In genomic region chr3:17151598-17152373, GRCh38 we compare ENCODE assay signal across 8 cellular contexts.
DNase-seq lines count a peak whose midpoint lies in the region; ATAC-seq, FAIRE-seq and TF ChIP-seq lines count a peak whose summit lies in the region.

No MANE protein-coding gene starts in this region.

- CTCF ChIA-PET in SK-N-SH (lab: Yijun Ruan, JAX): no interaction called here

- WGBS in SK-N-SH (ENCODE audit: low lambda C conversion rate): 97% methylated on average over 11 of the region's 16 CpGs

- no peak overlapping the region for H3K4me2 ChIP-seq in SK-N-SH

- peaks cover 54% of the 10 kb centered on the region for H3K36me3 Mint-ChIP-seq in T-helper 2 cell treated with Interferon-gamma antibody and Interleukin-4, amounts not matched to agents 5 μg/mL and 100 μg/mL, for 36 hours (ENCODE audit: low read depth)
- peaks cover 65% of the 10 kb centered on the region for H3K36me3 Mint-ChIP-seq in activated naive CD8-positive, alpha-beta T cell treated with anti-CD3 and anti-CD28 coated beads, Interleukin-2, amount 10 ng/mL, durations not matched to agents 7 days and 5 days

- POLR2A ChIA-PET in activated naive CD8-positive, alpha-beta T cell treated with anti-CD3 and anti-CD28 coated beads, Interleukin-2, amount 10 ng/mL, durations not matched to agents 7 days and 5 days (lab: Charles Lee): interaction anchor here (0.6 to 4.0 kb wide), 24 partner anchors 13 to 863 kb away, joined by 3 to 32 read pairs (median 4); partner anchors contain the start of gene PLCL2
- POLR2A ChIA-PET in SK-N-SH (lab: Yijun Ruan, JAX): no interaction called here

- H3K4me3 Mint-ChIP-seq in T-helper 2 cell treated with Interferon-gamma antibody and Interleukin-4, amounts not matched to agents 5 μg/mL and 100 μg/mL, for 36 hours: peak overlapping the region; percentile 79
- peak overlapping the region; percentile 65 for H3K4me3 Mint-ChIP-seq in activated naive CD8-positive, alpha-beta T cell treated with anti-CD3 and anti-CD28 coated beads, Interleukin-2, amount 10 ng/mL, durations not matched to agents 7 days and 5 days

- TF ChIP-seq CTCF in SK-N-SH (IDR thresholded peaks at IDR 0.05): no peak

- no peak overlapping the region for H2AFZ ChIP-seq in SK-N-SH (ENCODE audit: low read depth)

- no peaks in the 10 kb centered on the region for H3K9me3 ChIP-seq in SK-N-SH

- H3K9ac ChIP-seq in SK-N-SH: no peak overlapping the region

- peaks cover 18% of the 10 kb centered on the region for H3K9me3 Mint-ChIP-seq in T-helper 2 cell treated with Interferon-gamma antibody and Interleukin-4, amounts not matched to agents 5 μg/mL and 100 μg/mL, for 36 hours
- peaks cover 14% of the 10 kb centered on the region for H3K9me3 Mint-ChIP-seq in activated naive CD8-positive, alpha-beta T cell treated with anti-CD3 and anti-CD28 coated beads, Interleukin-2, amount 10 ng/mL, durations not matched to agents 7 days and 5 days

- H3F3A ChIP-seq in SK-N-SH (replicated peaks; ENCODE audit: insufficient read depth): no peaks in the 10 kb centered on the region

- no peaks in the 10 kb centered on the region for H3K27me3 ChIP-seq in SK-N-SH (ENCODE audit: insufficient read depth)

- no peak overlapping the region for H3K4me3 ChIP-seq in SK-N-SH (ENCODE audit: low read depth in 2 of 2, low read length in 1 of 2)

- no peak for TF ChIP-seq RAD21 in SK-N-SH (IDR thresholded peaks at IDR 0.05; ENCODE audit: low read length)

- no peak for TF ChIP-seq EP300 in SK-N-SH (IDR thresholded peaks at IDR 0.05; ENCODE audit: borderline replicate concordance in 1 of 2, low read depth in 1 of 2, low read length in 1 of 2)

- H3K27ac Mint-ChIP-seq in T-helper 2 cell treated with Interferon-gamma antibody and Interleukin-4, amounts not matched to agents 5 μg/mL and 100 μg/mL, for 36 hours: peak overlapping the region; percentile 89
- H3K27ac Mint-ChIP-seq in activated naive CD8-positive, alpha-beta T cell treated with anti-CD3 and anti-CD28 coated beads, Interleukin-2, amount 10 ng/mL, durations not matched to agents 7 days and 5 days: peak overlapping the region; percentile 91

- peaks cover 0 to 9% of the 10 kb centered on the region in 2 experiments for H3K36me3 ChIP-seq in SK-N-SH (replicated peaks in 1 of 2; ENCODE audit: control insufficient read depth in 1 of 2, insufficient read depth in 2 of 2, low read length in 1 of 2)

- H3K79me2 ChIP-seq in SK-N-SH (ENCODE audit: insufficient read depth): no peaks in the 10 kb centered on the region

- H3K27ac ChIP-seq in SK-N-SH (ENCODE audit: low read depth in 2 of 2, low read length in 1 of 2): no peak overlapping the region

- no peaks in the 10 kb centered on the region for H4K20me1 ChIP-seq in SK-N-SH (ENCODE audit: insufficient read depth)

- peaks cover 52% of the 10 kb centered on the region for H3K4me1 Mint-ChIP-seq in T-helper 2 cell treated with Interferon-gamma antibody and Interleukin-4, amounts not matched to agents 5 μg/mL and 100 μg/mL, for 36 hours (ENCODE audit: low read depth)
- H3K4me1 Mint-ChIP-seq in activated naive CD8-positive, alpha-beta T cell treated with anti-CD3 and anti-CD28 coated beads, Interleukin-2, amount 10 ng/mL, durations not matched to agents 7 days and 5 days: peaks cover 53% of the 10 kb centered on the region

- DNase-seq in GM18507 (ENCODE audit: extremely low spot score, insufficient read length, low read depth): peak; percentile 82
- peak; percentile 93 for DNase-seq in T-helper 2 cell treated with Interferon-gamma antibody and Interleukin-4, amounts not matched to agents 5 μg/mL and 100 μg/mL, for 36 hours (ENCODE audit: low spot score)
- peak; percentile 84 for DNase-seq in activated naive CD8-positive, alpha-beta T cell treated with anti-CD3 and anti-CD28 coated beads, Interleukin-2, amount 10 ng/mL, durations not matched to agents 7 days and 5 days
- peak; percentile 52 for DNase-seq in stimulated activated CD8-positive, alpha-beta memory T cell treated with anti-CD3 and anti-CD28 coated beads, Interleukin-12 subunit alpha, Interleukin-12 subunit beta, amount 100 ng/mL, for 1 hour (ENCODE audit: low read depth)
- DNase-seq in SK-N-SH: no peak
- no peak for DNase-seq in A172 (ENCODE audit: low spot score)
- DNase-seq in NCI-H146 treated with DMSO at 0.1 percent for 48 hours (lab: John Stamatoyannopoulos, UW; ENCODE audit: unreplicated experiment): no peak

- FAIRE-seq in GM18507 (lab: Jason Lieb, UNC): peak; percentile 98

- H3K27me3 Mint-ChIP-seq in T-helper 2 cell treated with Interferon-gamma antibody and Interleukin-4, amounts not matched to agents 5 μg/mL and 100 μg/mL, for 36 hours (ENCODE audit: low read depth): no peaks in the 10 kb centered on the region
- no peaks in the 10 kb centered on the region for H3K27me3 Mint-ChIP-seq in activated naive CD8-positive, alpha-beta T cell treated with anti-CD3 and anti-CD28 coated beads, Interleukin-2, amount 10 ng/mL, durations not matched to agents 7 days and 5 days

- H3K4me1 ChIP-seq in SK-N-SH (ENCODE audit: control insufficient read depth in 1 of 2, insufficient read depth in 2 of 2, low read depth in 1 of 2, low read length in 1 of 2): no peaks in the 10 kb centered on the region

- no peaks in the 10 kb centered on the region for H3K9me2 ChIP-seq in SK-N-SH

- ATAC-seq in HG02870 (IDR thresholded peaks at IDR 0.05; ENCODE audit: unreplicated experiment): peak; percentile 97
- peak; percentile 94 for ATAC-seq in activated naive CD8-positive, alpha-beta T cell treated with anti-CD3 and anti-CD28 coated beads, Interleukin-2, amount 10 ng/mL, durations not matched to agents 7 days and 5 days (ENCODE audit: low read depth)

TF ChIP-seq in SK-N-SH, 30 proteins besides CTCF, POLR2A, EP300 and RAD21:
- TF ChIP-seq IRF3 (IDR thresholded peaks at IDR 0.05; ENCODE audit: low read depth, low read length): no peak
- no peak for TF ChIP-seq MEF2A (IDR thresholded peaks at IDR 0.05; ENCODE audit: borderline replicate concordance, low read depth)
- no peak for TF ChIP-seq GATA2 (CRISPR knock-in tag; IDR thresholded peaks at IDR 0.05)
- TF ChIP-seq, protein P1, sequence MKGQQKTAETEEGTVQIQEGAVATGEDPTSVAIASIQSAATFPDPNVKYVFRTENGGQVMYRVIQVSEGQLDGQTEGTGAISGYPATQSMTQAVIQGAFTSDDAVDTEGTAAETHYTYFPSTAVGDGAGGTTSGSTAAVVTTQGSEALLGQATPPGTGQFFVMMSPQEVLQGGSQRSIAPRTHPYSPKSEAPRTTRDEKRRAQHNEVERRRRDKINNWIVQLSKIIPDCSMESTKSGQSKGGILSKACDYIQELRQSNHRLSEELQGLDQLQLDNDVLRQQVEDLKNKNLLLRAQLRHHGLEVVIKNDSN (IDR thresholded peaks at IDR 0.05; ENCODE audit: borderline replicate concordance, low read depth): no peak
- TF ChIP-seq, protein P2, sequence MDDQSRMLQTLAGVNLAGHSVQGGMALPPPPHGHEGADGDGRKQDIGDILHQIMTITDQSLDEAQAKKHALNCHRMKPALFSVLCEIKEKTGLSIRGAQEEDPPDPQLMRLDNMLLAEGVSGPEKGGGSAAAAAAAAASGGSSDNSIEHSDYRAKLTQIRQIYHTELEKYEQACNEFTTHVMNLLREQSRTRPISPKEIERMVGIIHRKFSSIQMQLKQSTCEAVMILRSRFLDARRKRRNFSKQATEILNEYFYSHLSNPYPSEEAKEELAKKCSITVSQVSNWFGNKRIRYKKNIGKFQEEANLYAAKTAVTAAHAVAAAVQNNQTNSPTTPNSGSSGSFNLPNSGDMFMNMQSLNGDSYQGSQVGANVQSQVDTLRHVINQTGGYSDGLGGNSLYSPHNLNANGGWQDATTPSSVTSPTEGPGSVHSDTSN (IDR thresholded peaks at IDR 0.05): no peak
- TF ChIP-seq POLR2AphosphoS5 (IDR thresholded peaks at IDR 0.05; ENCODE audit: low read depth, low read length): no peak
- no peak for TF ChIP-seq TEAD4 (IDR thresholded peaks at IDR 0.05; ENCODE audit: borderline replicate concordance, insufficient read depth)
- TF ChIP-seq, protein P3, sequence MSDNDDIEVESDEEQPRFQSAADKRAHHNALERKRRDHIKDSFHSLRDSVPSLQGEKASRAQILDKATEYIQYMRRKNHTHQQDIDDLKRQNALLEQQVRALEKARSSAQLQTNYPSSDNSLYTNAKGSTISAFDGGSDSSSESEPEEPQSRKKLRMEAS (IDR thresholded peaks at IDR 0.05; ENCODE audit: low read depth): no peak
- no peak for TF ChIP-seq FOXM1 (IDR thresholded peaks at IDR 0.05; ENCODE audit: low read depth)
- TF ChIP-seq MXI1 (IDR thresholded peaks at IDR 0.05; ENCODE audit: low read depth, low read length): no peak
- TF ChIP-seq, protein P4, sequence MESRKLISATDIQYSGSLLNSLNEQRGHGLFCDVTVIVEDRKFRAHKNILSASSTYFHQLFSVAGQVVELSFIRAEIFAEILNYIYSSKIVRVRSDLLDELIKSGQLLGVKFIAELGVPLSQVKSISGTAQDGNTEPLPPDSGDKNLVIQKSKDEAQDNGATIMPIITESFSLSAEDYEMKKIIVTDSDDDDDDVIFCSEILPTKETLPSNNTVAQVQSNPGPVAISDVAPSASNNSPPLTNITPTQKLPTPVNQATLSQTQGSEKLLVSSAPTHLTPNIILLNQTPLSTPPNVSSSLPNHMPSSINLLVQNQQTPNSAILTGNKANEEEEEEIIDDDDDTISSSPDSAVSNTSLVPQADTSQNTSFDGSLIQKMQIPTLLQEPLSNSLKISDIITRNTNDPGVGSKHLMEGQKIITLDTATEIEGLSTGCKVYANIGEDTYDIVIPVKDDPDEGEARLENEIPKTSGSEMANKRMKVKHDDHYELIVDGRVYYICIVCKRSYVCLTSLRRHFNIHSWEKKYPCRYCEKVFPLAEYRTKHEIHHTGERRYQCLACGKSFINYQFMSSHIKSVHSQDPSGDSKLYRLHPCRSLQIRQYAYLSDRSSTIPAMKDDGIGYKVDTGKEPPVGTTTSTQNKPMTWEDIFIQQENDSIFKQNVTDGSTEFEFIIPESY (IDR thresholded peaks at IDR 0.05; ENCODE audit: borderline replicate concordance, low read depth): no peak

Comparison
In these comparisons a context has a peak if more than half of its experiments do, and no peak if none do; other contexts are left out.
1. DNase-seq: peak in GM18507 (single experiment), T-helper 2 cell treated with Interferon-gamma antibody and Interleukin-4, amounts not matched to agents 5 μg/mL and 100 μg/mL, for 36 hours (single experiment), activated naive CD8-positive, alpha-beta T cell treated with anti-CD3 and anti-CD28 coated beads, Interleukin-2, amount 10 ng/mL, durations not matched to agents 7 days and 5 days (single experiment) and stimulated activated CD8-positive, alpha-beta memory T cell treated with anti-CD3 and anti-CD28 coated beads, Interleukin-12 subunit alpha, Interleukin-12 subunit beta, amount 100 ng/mL, for 1 hour (single experiment); none in SK-N-SH (single experiment), A172 (single experiment) and NCI-H146 treated with DMSO at 0.1 percent for 48 hours (single experiment).